7 cellular contexts compared by ENCODE assay signal in genomic region chr16:18780460-18781026, GRCh38. TPM values are rescaled to one million over a fixed set of nuclear protein-coding genes. Genes with fewer than 3 reads are reported as not detected.
DNase-seq lines count a peak whose midpoint lies in the region; ATAC-seq, FAIRE-seq and TF ChIP-seq lines count a peak whose summit lies in the region.
"Not testable (repeated sequence)": the region's sequence is repeated elsewhere in the genome, so short reads cannot be mapped to it uniquely, and the experiment has no call there.

No MANE protein-coding gene starts in this region.

- not testable (repeated sequence) for BruUV-seq in HCT116 (replicated peaks; lab: Mats Ljungman, UMichigan); Panc1 (replicated peaks; lab: Mats Ljungman, UMichigan); HepG2 (replicated peaks; lab: Mats Ljungman, UMichigan)

- TF ChIP-seq EP300 in A549 (IDR thresholded peaks at IDR 0.05); HepG2 (IDR thresholded peaks at IDR 0.05; ENCODE audit: low read depth in 2 of 2, low read length in 2 of 2); HepG2 (CRISPR knock-in tag; IDR thresholded peaks at IDR 0.05; ENCODE audit: borderline replicate concordance): not testable (repeated sequence)

- H3K9me3 Mint-ChIP-seq in activated naive CD4-positive, alpha-beta T cell treated with anti-CD3 and anti-CD28 coated beads, Interleukin-2, amount 50 U/mL, for 72 hours: not testable (repeated sequence)

- in situ Hi-C loops in Panc1 (cut with HindIII; ENCODE audit: low pct_unique_long_range_greater_than_20kb, low sequenced_read_pairs); HepG2 (cut with HindIII; ENCODE audit: extremely low pct_ligation_motif_present, low pct_unique_long_range_greater_than_20kb): not testable (repeated sequence)

- ATAC-seq in A549 (peak; percentile 42 to 49), HCT116 (peak; percentile 30), Panc1 (peak; percentile 23), heart right ventricle (peak in 6 of 8 donors; percentile 8 to 43 (median 20)), HepG2 (peak; percentile 46)
- peak; percentile 11 to 14 for ATAC-seq in activated naive CD4-positive, alpha-beta T cell treated with anti-CD3 and anti-CD28 coated beads, Interleukin-2, amount 50 U/mL, for 72 hours
- peak; percentile 24 for ATAC-seq in stimulated activated naive CD8-positive, alpha-beta T cell treated with anti-CD3 and anti-CD28 coated beads, Interleukin-15, Interleukin-2, amounts not matched to agents 100 U/mL and 50 U/mL, for 24 hours

- peaks cover 28% of the 10 kb centered on the region; the same call in 1 of the 2 replicates for H4K20me1 ChIP-seq in HCT116 (ENCODE audit: insufficient read depth)
- peaks cover 31% of the 10 kb centered on the region for H4K20me1 ChIP-seq in HepG2 (ENCODE audit: insufficient read depth, low read length)

- not testable (repeated sequence) for H3K4me2 ChIP-seq in A549; HCT116 (ENCODE audit: low read length); HepG2 (ENCODE audit: low read depth, low read length)

- not testable (repeated sequence) for H3K9me3 ChIP-seq in A549; HCT116 (ENCODE audit: control insufficient read depth in 1 of 2, insufficient read depth in 1 of 2, low read depth in 1 of 2, low read length in 2 of 2); Panc1 (ENCODE audit: control insufficient read depth, insufficient read depth, low read depth, low read length); heart right ventricle; HepG2 (ENCODE audit: low read length)

- peaks cover 12 to 22% of the 10 kb centered on the region in 2 donors for H3K36me3 Mint-ChIP-seq in activated naive CD4-positive, alpha-beta T cell treated with anti-CD3 and anti-CD28 coated beads, Interleukin-2, amount 50 U/mL, for 72 hours

- CTCF ChIA-PET in A549 (lab: Yijun Ruan, JAX); HCT116 (lab: Charles Lee); Panc1 (lab: Charles Lee); HepG2 (lab: Yijun Ruan, JAX; ENCODE audit: low intra/inter-chr PET ratio, low total read pairs): not testable (repeated sequence)

- not testable (repeated sequence) for DNase-seq in A549 (ENCODE audit: low read depth in 1 of 2, low spot score in 1 of 2); HCT116 (ENCODE audit: low read depth, low spot score); Panc1 (ENCODE audit: low read depth, low spot score); activated naive CD4-positive, alpha-beta T cell treated with anti-CD3 and anti-CD28 coated beads, Interleukin-2, amount 50 U/mL, for 72 hours (ENCODE audit: low spot score in 2 of 2); heart right ventricle; HepG2 (ENCODE audit: low spot score); stimulated activated naive CD8-positive, alpha-beta T cell treated with anti-CD3 and anti-CD28 coated beads, Interleukin-15, Interleukin-2, amounts not matched to agents 100 U/mL and 50 U/mL, for 24 hours

- H3K36me3 ChIP-seq in HCT116 (ENCODE audit: control insufficient read depth in 1 of 2, insufficient read depth in 2 of 2, low read length in 2 of 2) (peaks cover 30% of the 10 kb centered on the region in 2 experiments), Panc1 (ENCODE audit: control insufficient read depth, insufficient read depth, low read length) (peaks cover 24% of the 10 kb centered on the region), heart right ventricle (peaks cover 0 to 34% (median 28%) of the 10 kb centered on the region in 9 donors), HepG2 (replicated peaks in 1 of 2; ENCODE audit: control insufficient read depth in 1 of 2, insufficient read depth in 2 of 2, low read length in 2 of 2) (peaks cover 23 to 32% of the 10 kb centered on the region in 2 experiments)

- not testable (repeated sequence) for TF ChIP-seq RAD21 in A549 (conservative IDR thresholded peaks at IDR 0.05 in 1 of 2, IDR thresholded peaks at IDR 0.05 in 1 of 2); HCT116 (IDR thresholded peaks at IDR 0.05; ENCODE audit: low read depth); HepG2 (CRISPR knock-in tag; IDR thresholded peaks at IDR 0.05)

- intact Hi-C loops in HCT116 (cut with micrococcal nuclease); Panc1 (cut with micrococcal nuclease; ENCODE audit: unreplicated experiment); heart right ventricle (cut with DNase I); HepG2 (cut with micrococcal nuclease; ENCODE audit: unreplicated experiment): not testable (repeated sequence)

- not testable (repeated sequence) for H3K27ac Mint-ChIP-seq in activated naive CD4-positive, alpha-beta T cell treated with anti-CD3 and anti-CD28 coated beads, Interleukin-2, amount 50 U/mL, for 72 hours

- not testable (repeated sequence) for TF ChIP-seq POLR2A in A549 (IDR thresholded peaks at IDR 0.05; ENCODE audit: low read length); HCT116 (IDR thresholded peaks at IDR 0.05; ENCODE audit: borderline replicate concordance, extremely low read depth, insufficient read depth, insufficient read length); HepG2 (IDR thresholded peaks at IDR 0.05; ENCODE audit: insufficient read depth in 1 of 2, low read depth in 2 of 2, low read length in 2 of 2)

- POLR2A ChIA-PET in A549 (lab: Yijun Ruan, JAX); HCT116 (lab: Charles Lee); Panc1 (lab: Charles Lee); HepG2 (lab: Yijun Ruan, JAX): not testable (repeated sequence)

- not testable (repeated sequence) for H3K9me2 ChIP-seq in HCT116 (ENCODE audit: insufficient read depth)

- WGBS in A549 (ENCODE audit: missing lambda C conversion rate): 81% methylated on average over 8 of the region's 8 CpGs
- 47 to 52% methylated on average over 8 of the region's 8 CpGs for WGBS in heart right ventricle, 2 donors
- WGBS in HepG2 (ENCODE audit: low lambda C conversion rate): 80% methylated on average over 8 of the region's 8 CpGs

- not testable (repeated sequence) for H2AFZ ChIP-seq in HCT116 (ENCODE audit: low read depth, low read length, poor library complexity, severe bottlenecking); HepG2 (ENCODE audit: low read length)

- H3K79me2 ChIP-seq in HCT116 (ENCODE audit: insufficient read depth, low read length) (peaks cover 33% of the 10 kb centered on the region), HepG2 (ENCODE audit: insufficient read depth, low read length) (peaks cover 26% of the 10 kb centered on the region)

- H3K4me3 ChIP-seq in A549; HCT116 (replicated peaks in 1 of 2; ENCODE audit: low read depth in 1 of 2, low read length in 2 of 2); Panc1 (ENCODE audit: low read depth in 2 of 2, low read length in 2 of 2); heart right ventricle; HepG2 (replicated peaks in 1 of 3; ENCODE audit: insufficient read depth in 1 of 3, low read depth in 2 of 3, low read length in 3 of 3): not testable (repeated sequence)

- not testable (repeated sequence) for H3K27me3 ChIP-seq in HCT116 (ENCODE audit: insufficient read depth, low read length); Panc1 (ENCODE audit: control insufficient read depth, insufficient read depth, low read length); heart right ventricle; HepG2 (ENCODE audit: control insufficient read depth in 1 of 2, insufficient read depth in 2 of 2, low read length in 2 of 2)

- not testable (repeated sequence) for H3K27ac ChIP-seq in A549; HCT116 (ENCODE audit: low read depth, low read length); Panc1 (ENCODE audit: low read length); heart right ventricle; HepG2 (ENCODE audit: extremely low read length, insufficient read depth, low read length)

- TF ChIP-seq CTCF in A549 (IDR thresholded peaks at IDR 0.05); HCT116 (IDR thresholded peaks at IDR 0.05 in 2 of 3, conservative IDR thresholded peaks at IDR 0.05 in 1 of 3; ENCODE audit: borderline replicate concordance in 1 of 3, insufficient read depth in 1 of 3, low read depth in 2 of 3, low read length in 2 of 3); Panc1 (IDR thresholded peaks at IDR 0.05); heart right ventricle (IDR thresholded peaks at IDR 0.05); HepG2 (CRISPR knock-in tag; IDR thresholded peaks at IDR 0.05): not testable (repeated sequence)

- RAD21 ChIA-PET in HCT116 (lab: Charles Lee; ENCODE audit: low non-redundant PET in 1 of 2, low total read pairs in 2 of 2, uncharacterized antibody in 2 of 2, unreplicated experiment in 2 of 2): not testable (repeated sequence)

- not testable (repeated sequence) for H3K9ac ChIP-seq in HCT116 (ENCODE audit: low read length); HepG2 (ENCODE audit: insufficient read depth, low read depth, low read length)

- H3K4me1 ChIP-seq in A549: peaks cover 11% of the 10 kb centered on the region; the same call in 2 of the 3 replicates
- H3K4me1 ChIP-seq in HCT116 (ENCODE audit: control insufficient read depth in 1 of 2, insufficient read depth in 2 of 2, low read length in 2 of 2); Panc1 (ENCODE audit: control insufficient read depth, insufficient read depth, low read length): not testable (repeated sequence)
- H3K4me1 ChIP-seq in heart right ventricle: peaks cover 0 to 21% (median 9%) of the 10 kb centered on the region in 9 donors
- H3K4me1 ChIP-seq in HepG2 (ENCODE audit: insufficient read depth, low read length): peaks cover 19% of the 10 kb centered on the region

- not testable (repeated sequence) for FAIRE-seq in A549 (lab: Jason Lieb, UNC); HepG2 (lab: Jason Lieb, UNC)

RNA-seq across cellular contexts. Expression of gene RPS15A, which starts 9.6 kb away (rescaled TPM):
- polyA plus RNA-seq in A549 (2011; rRNA removed) (4,362 and 5,012 TPM in 2 replicates), A549 (2017; fragmentation: RNase III; extraction: RNeasy Plus Mini Kit Qiagen cat#74134 plus additional on column Dnase treatment) (1,817 to 2,035 TPM (median 1,908 TPM) in 3 replicates), heart right ventricle (1,000 to 10,000 TPM; 1,020 to 3,398 TPM), HepG2 (2011; rRNA removed) (8,070 and 9,457 TPM in 2 replicates)
- polyA plus RNA-seq in A549 (2012; cell fraction: cytosol; rRNA removed): 3,949 and 4,951 TPM in 2 replicates
- 966 and 1,458 TPM in 2 replicates for polyA plus RNA-seq in A549 (2012; cell fraction: nucleus; rRNA removed)
- 545 and 1,115 TPM in 2 replicates for polyA minus RNA-seq in A549 (2011; rRNA and poly(A)+ RNA removed)
- total RNA-seq in HCT116 (2021; ENCODE audit: unreplicated experiment) (1,686 TPM), Panc1 (2021; ENCODE audit: unreplicated experiment) (1,366 TPM), heart right ventricle (100 to 1,000 TPM; 613 to 968 (median 724) TPM), HepG2 (2016; rRNA removed; fragmentation: Illumina TruSeq; extraction: Trizol) (5,489 and 6,421 TPM in 2 replicates)
- polyA plus RNA-seq in HCT116 (2012): 3,887 and 4,239 TPM in 2 replicates
- 1,339 TPM for polyA plus RNA-seq in Panc1 (2012; ENCODE audit: insufficient read length)
- 1,000 to 10,000 TPM; 2,227 to 2,841 TPM for total RNA-seq in activated naive CD4-positive, alpha-beta T cell treated with anti-CD3 and anti-CD28 coated beads, Interleukin-2, amount 50 U/mL, for 72 hours
- 8,046 and 9,031 TPM in 2 replicates for total RNA-seq in HepG2 (2016; cell fraction: cytosol; rRNA removed; fragmentation: Illumina TruSeq; extraction: Trizol; ENCODE audit: low read depth)
- total RNA-seq in HepG2 (2016; cell fraction: insoluble cytoplasmic fraction; rRNA removed; fragmentation: Illumina TruSeq; extraction: Trizol): 5,533 and 6,779 TPM in 2 replicates
- total RNA-seq in HepG2 (2016; cell fraction: membrane; rRNA removed; fragmentation: Illumina TruSeq; extraction: Trizol): 15,303 and 15,847 TPM in 2 replicates
- total RNA-seq in HepG2 (2016; cell fraction: nucleus; rRNA removed; fragmentation: Illumina TruSeq; extraction: Trizol): 1,768 and 1,992 TPM in 2 replicates
- polyA plus RNA-seq in HepG2 (2011; cell fraction: cytosol; rRNA removed): 13,484 and 16,402 TPM in 2 replicates
- 2,439 and 3,146 TPM in 2 replicates for polyA plus RNA-seq in HepG2 (2011; cell fraction: nucleus; rRNA removed)
- polyA plus RNA-seq in HepG2 (2012): 7,540 and 10,455 TPM in 2 replicates
- polyA plus RNA-seq in HepG2 (2016; cell fraction: cytosol; fragmentation: Illumina TruSeq; extraction: Trizol; ENCODE audit: low read depth): 10,067 and 10,790 TPM in 2 replicates
- polyA plus RNA-seq in HepG2 (2016; cell fraction: insoluble cytoplasmic fraction; fragmentation: Illumina TruSeq; extraction: Trizol; ENCODE audit: low read depth): 5,820 and 6,347 TPM in 2 replicates
- polyA plus RNA-seq in HepG2 (2016; cell fraction: membrane; fragmentation: Illumina TruSeq; extraction: Trizol; ENCODE audit: low read depth): 12,932 and 13,350 TPM in 2 replicates
- polyA plus RNA-seq in HepG2 (2016; cell fraction: nucleus; fragmentation: Illumina TruSeq; extraction: Trizol; ENCODE audit: insufficient read depth, low read depth): 3,080 and 3,274 TPM in 2 replicates
- 955 and 1,060 TPM in 2 replicates for polyA minus RNA-seq in HepG2 (2011; rRNA and poly(A)+ RNA removed; ENCODE audit: low replicate concordance)
- 550 and 682 TPM in 2 replicates for polyA minus RNA-seq in HepG2 (2011; cell fraction: cytosol; rRNA and poly(A)+ RNA removed)
- polyA minus RNA-seq in HepG2 (2011; cell fraction: nucleus; rRNA and poly(A)+ RNA removed): 381 and 597 TPM in 2 replicates

RNA-seq across cellular contexts. Expression of gene ARL6IP1, which starts 20.8 kb away (rescaled TPM):
- polyA plus RNA-seq in A549 (2011; rRNA removed) (403 and 479 TPM in 2 replicates), A549 (2017; fragmentation: RNase III; extraction: RNeasy Plus Mini Kit Qiagen cat#74134 plus additional on column Dnase treatment) (435 to 459 TPM (median 456 TPM) in 3 replicates), heart right ventricle (10 to 100 TPM; 25.5 to 32.7 TPM), HepG2 (2011; rRNA removed) (183 and 263 TPM in 2 replicates)
- polyA plus RNA-seq in A549 (2012; cell fraction: cytosol; rRNA removed): 165 and 196 TPM in 2 replicates
- 108 and 220 TPM in 2 replicates for polyA plus RNA-seq in A549 (2012; cell fraction: nucleus; rRNA removed)
- polyA minus RNA-seq in A549 (2011; rRNA and poly(A)+ RNA removed): 412 and 429 TPM in 2 replicates
- total RNA-seq in HCT116 (2021; ENCODE audit: unreplicated experiment) (197 TPM), Panc1 (2021; ENCODE audit: unreplicated experiment) (343 TPM), heart right ventricle (10 to 100 TPM; 18.6 to 46.6 (median 21.1) TPM), HepG2 (2016; rRNA removed; fragmentation: Illumina TruSeq; extraction: Trizol) (273 and 373 TPM in 2 replicates)
- polyA plus RNA-seq in HCT116 (2012): 203 and 269 TPM in 2 replicates
- 339 TPM for polyA plus RNA-seq in Panc1 (2012; ENCODE audit: insufficient read length)
- 100 to 1,000 TPM; 116 to 164 TPM for total RNA-seq in activated naive CD4-positive, alpha-beta T cell treated with anti-CD3 and anti-CD28 coated beads, Interleukin-2, amount 50 U/mL, for 72 hours
- total RNA-seq in HepG2 (2016; cell fraction: cytosol; rRNA removed; fragmentation: Illumina TruSeq; extraction: Trizol; ENCODE audit: low read depth): 62.8 and 68.6 TPM in 2 replicates
- total RNA-seq in HepG2 (2016; cell fraction: insoluble cytoplasmic fraction; rRNA removed; fragmentation: Illumina TruSeq; extraction: Trizol): 270 and 373 TPM in 2 replicates
- total RNA-seq in HepG2 (2016; cell fraction: membrane; rRNA removed; fragmentation: Illumina TruSeq; extraction: Trizol): 152 and 174 TPM in 2 replicates
- total RNA-seq in HepG2 (2016; cell fraction: nucleus; rRNA removed; fragmentation: Illumina TruSeq; extraction: Trizol): 309 and 367 TPM in 2 replicates
- polyA plus RNA-seq in HepG2 (2011; cell fraction: cytosol; rRNA removed): 211 and 261 TPM in 2 replicates
- 71.4 and 76.3 TPM in 2 replicates for polyA plus RNA-seq in HepG2 (2011; cell fraction: nucleus; rRNA removed)
- polyA plus RNA-seq in HepG2 (2012): 155 and 252 TPM in 2 replicates
- 29.0 and 31.7 TPM in 2 replicates for polyA plus RNA-seq in HepG2 (2016; cell fraction: cytosol; fragmentation: Illumina TruSeq; extraction: Trizol; ENCODE audit: low read depth)
- 231 and 253 TPM in 2 replicates for polyA plus RNA-seq in HepG2 (2016; cell fraction: insoluble cytoplasmic fraction; fragmentation: Illumina TruSeq; extraction: Trizol; ENCODE audit: low read depth)
- 67.0 and 74.0 TPM in 2 replicates for polyA plus RNA-seq in HepG2 (2016; cell fraction: membrane; fragmentation: Illumina TruSeq; extraction: Trizol; ENCODE audit: low read depth)
- polyA plus RNA-seq in HepG2 (2016; cell fraction: nucleus; fragmentation: Illumina TruSeq; extraction: Trizol; ENCODE audit: insufficient read depth, low read depth): 404 and 453 TPM in 2 replicates
- 262 and 330 TPM in 2 replicates for polyA minus RNA-seq in HepG2 (2011; rRNA and poly(A)+ RNA removed; ENCODE audit: low replicate concordance)
- 199 and 232 TPM in 2 replicates for polyA minus RNA-seq in HepG2 (2011; cell fraction: cytosol; rRNA and poly(A)+ RNA removed)
- 155 and 156 TPM in 2 replicates for polyA minus RNA-seq in HepG2 (2011; cell fraction: nucleus; rRNA and poly(A)+ RNA removed)
